In the genomic region with DNA sequence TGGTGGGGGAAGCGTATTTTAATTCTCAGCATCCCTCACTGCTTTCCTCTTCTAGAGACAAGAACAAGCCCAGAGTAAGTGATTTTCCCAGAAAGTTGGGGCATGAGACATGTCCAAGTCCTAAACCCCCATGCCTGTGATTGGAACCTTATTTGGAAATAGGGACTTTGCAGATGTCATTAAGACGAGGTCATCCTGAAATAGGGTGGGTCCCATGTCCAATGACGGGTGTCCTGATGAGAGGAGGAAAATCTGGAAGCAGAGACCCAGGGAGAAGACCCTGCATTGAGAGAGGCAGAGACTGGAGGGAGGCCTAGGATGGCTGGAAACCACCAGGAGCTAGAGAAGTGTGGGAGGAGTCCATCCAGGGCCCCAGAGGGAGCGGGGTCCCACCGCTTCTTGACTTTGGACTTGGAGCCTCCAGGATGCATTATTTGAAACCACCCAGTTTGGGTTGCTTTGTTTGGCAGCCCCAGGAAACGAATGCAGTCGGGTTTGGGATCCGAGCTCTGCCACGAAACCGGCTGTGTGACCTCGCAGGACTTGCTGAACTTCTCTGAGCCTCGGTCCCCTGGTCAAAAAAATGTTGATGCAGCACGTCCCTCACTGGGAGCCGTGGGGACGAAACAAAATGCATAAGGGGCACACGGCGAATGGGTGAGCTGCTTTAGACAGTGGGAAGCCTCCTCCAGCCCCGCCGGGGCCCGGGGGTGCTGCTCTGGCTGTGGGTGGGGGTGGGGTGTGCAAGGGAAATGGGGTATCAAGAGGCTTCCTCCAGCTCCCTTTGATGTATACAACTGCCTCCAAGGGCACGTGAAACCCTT, we compare ENCODE assay signal across 27 cellular contexts.
DNase-seq lines count a peak whose midpoint lies in the region; ATAC-seq and TF ChIP-seq lines count a peak whose summit lies in the region.
"Had no signal": no experiment of that assay in that cellular context is flagged by ENCODE, and none has a peak within 500 bp of the region (broad histone marks: within the 10 kb centered on the region; RNA-seq: fewer than 3 reads in every experiment).

No MANE protein-coding gene starts in this region.

- no peak overlapping the region for H3K27ac ChIP-seq in BLaER1 treated with 17β-estradiol and CSF1 and Interleukin-3, amounts not matched to agents 10 nM and 100 nM
- H3K27ac ChIP-seq in H9 (ENCODE audit: insufficient read length, low read depth, low read length) = no peak overlapping the region
- no peak overlapping the region for H3K27ac ChIP-seq in endodermal cell (ENCODE audit: low read depth, low read length)
- H3K27ac ChIP-seq in osteoblast (ENCODE audit: low read depth, low read length) = no peak overlapping the region
- H3K27ac ChIP-seq: HL-60, uterus, VCaP had no signal

- no peak overlapping the region for H3K9ac ChIP-seq in BLaER1 treated with 17β-estradiol and CSF1 and Interleukin-3, amounts not matched to agents 10 nM and 100 nM
- H3K9ac ChIP-seq in H9 (ENCODE audit: extremely low read depth, insufficient read length, low read length) = no peak overlapping the region
- no peak overlapping the region for H3K9ac ChIP-seq in endodermal cell (ENCODE audit: extremely low read depth, low read length, poor library complexity, severe bottlenecking)

- no peaks in the 10 kb centered on the region for H3K36me3 ChIP-seq in BLaER1 treated with 17β-estradiol and CSF1 and Interleukin-3, amounts not matched to agents 10 nM and 100 nM
- H3K36me3 ChIP-seq in endodermal cell (ENCODE audit: control insufficient read depth, insufficient read depth, low read length) = no peaks in the 10 kb centered on the region
- no peaks in the 10 kb centered on the region for H3K36me3 ChIP-seq in osteoblast (ENCODE audit: insufficient read depth, low read length)
- H3K36me3 ChIP-seq: uterus had no signal

- H2BK120ac ChIP-seq in H9 (ENCODE audit: low read depth, low read length, poor library complexity, severe bottlenecking) = no peak overlapping the region

- no peak overlapping the region for H4K5ac ChIP-seq in H9 (ENCODE audit: insufficient read length, low read depth, low read length)

- H3K23me2 ChIP-seq in H9 (ENCODE audit: insufficient read length, low read depth, low read length, poor library complexity, severe bottlenecking) = no peaks in the 10 kb centered on the region

- no peak for ATAC-seq in GM21447 (IDR thresholded peaks at IDR 0.05; ENCODE audit: unreplicated experiment)
- ATAC-seq in HG02759 (IDR thresholded peaks at IDR 0.05; ENCODE audit: unreplicated experiment) = no peak
- ATAC-seq: activated T-helper 17 cell treated with anti-CD3 and anti-CD28 coated beads, Interleukin-2, amount 50 U/mL, for 72 hours; naive thymus-derived CD8-positive, alpha-beta T cell; PC-3 had no signal

- H3K4me2 ChIP-seq in BLaER1 treated with 17β-estradiol and CSF1 and Interleukin-3, amounts not matched to agents 10 nM and 100 nM = peak overlapping the region in 6 of 11 experiments; percentile 7 to 47 (median 24); a peak in 9 of 22 replicates
- H3K4me2 ChIP-seq in H9 (ENCODE audit: insufficient read depth, insufficient read length, low read length) (no peak overlapping the region), osteoblast (ENCODE audit: insufficient read depth, low read length) (no peak overlapping the region)

- H3K4me3 ChIP-seq in BLaER1 treated with 17β-estradiol and CSF1 and Interleukin-3, amounts not matched to agents 10 nM and 100 nM = no peak overlapping the region
- H3K4me3 ChIP-seq in endodermal cell (ENCODE audit: low read length) = no peak overlapping the region
- no peak overlapping the region for H3K4me3 ChIP-seq in osteoblast (ENCODE audit: insufficient read depth, low read length)
- H3K4me3 ChIP-seq: uterus had no signal

- peaks cover 0 to 11% (median 3%) of the 10 kb centered on the region in 11 experiments; a peak in 8 of 22 replicates for H3K9me3 ChIP-seq in BLaER1 treated with 17β-estradiol and CSF1 and Interleukin-3, amounts not matched to agents 10 nM and 100 nM (replicated peaks in 1 of 11)
- H3K9me3 ChIP-seq in H9 (ENCODE audit: control insufficient read depth, low read depth, low read length) (no peaks in the 10 kb centered on the region), endodermal cell (ENCODE audit: control insufficient read depth, low read length) (no peaks in the 10 kb centered on the region), osteoblast (ENCODE audit: low read depth, low read length) (no peaks in the 10 kb centered on the region)
- H3K9me3 ChIP-seq: Caco-2, uterus had no signal

- no peak overlapping the region for H4K91ac ChIP-seq in H9 (ENCODE audit: insufficient read length, low read depth, low read length)

- H2AK5ac ChIP-seq in H9 (ENCODE audit: insufficient read length, low read length) = no peak overlapping the region

- peaks cover 0 to 9% (median 0%) of the 10 kb centered on the region in 11 experiments; a peak in 2 of 22 replicates for H4K20me1 ChIP-seq in BLaER1 treated with 17β-estradiol and CSF1 and Interleukin-3, amounts not matched to agents 10 nM and 100 nM
- H4K20me1 ChIP-seq in H9 (ENCODE audit: control insufficient read depth, insufficient read depth, insufficient read length) (no peaks in the 10 kb centered on the region), osteoblast (ENCODE audit: insufficient read depth, low read length) (no peaks in the 10 kb centered on the region)

- H3K36me3 Mint-ChIP-seq in H9 (ENCODE audit: insufficient read depth in 1 of 3, low read depth in 3 of 3) (no peaks in the 10 kb centered on the region), endodermal cell (ENCODE audit: low read depth) (no peaks in the 10 kb centered on the region)
- H3K36me3 Mint-ChIP-seq: activated naive CD8-positive, alpha-beta T cell treated with anti-CD3 and anti-CD28 coated beads, Interleukin-2, amount 10 ng/mL, durations not matched to agents 7 days and 5 days; naive thymus-derived CD8-positive, alpha-beta T cell had no signal

- WGBS in H9 (ENCODE audit: extremely low coverage, insufficient read length, low lambda C conversion rate) = no CpG with 5 or more reads among the region's 21 CpGs
- WGBS in endodermal cell (ENCODE audit: insufficient coverage in 1 of 2, insufficient read length in 1 of 2), 2 experiments = 83 to 84% methylated on average over 15 to 20 of the region's 21 CpGs

- H3K79me1 ChIP-seq in H9 (ENCODE audit: insufficient read depth, low read depth, low read length, poor library complexity, severe bottlenecking) = no peaks in the 10 kb centered on the region

- H2BK15ac ChIP-seq in H9 (ENCODE audit: low read depth, low read length) = no peak overlapping the region

- H3K4me3 Mint-ChIP-seq in H9 (no peak overlapping the region), endodermal cell (no peak overlapping the region)
- H3K4me3 Mint-ChIP-seq: activated naive CD8-positive, alpha-beta T cell treated with anti-CD3 and anti-CD28 coated beads, Interleukin-2, amount 10 ng/mL, durations not matched to agents 7 days and 5 days; activated T-helper 17 cell treated with anti-CD3 and anti-CD28 coated beads, Interleukin-2, amount 50 U/mL, for 72 hours; naive thymus-derived CD8-positive, alpha-beta T cell had no signal

- H3K9me3 Mint-ChIP-seq in H9 (no peaks in the 10 kb centered on the region), endodermal cell (peaks cover 4% of the 10 kb centered on the region)

- H2BK5ac ChIP-seq in H9 (ENCODE audit: insufficient read length, low read length) = no peak overlapping the region

- no peak overlapping the region for H2BK12ac ChIP-seq in H9 (ENCODE audit: insufficient read length, low read depth, low read length)

- H3K18ac ChIP-seq in H9 (ENCODE audit: insufficient read length, low read depth, low read length) = no peak overlapping the region

- H2AFZ ChIP-seq in H9 (ENCODE audit: low read length) = no peak overlapping the region
- no peak overlapping the region for H2AFZ ChIP-seq in osteoblast (ENCODE audit: low read length)

- H3K27me3 Mint-ChIP-seq in H9 (ENCODE audit: low read depth) (peaks cover 21% of the 10 kb centered on the region), endodermal cell (ENCODE audit: insufficient read depth) (peaks cover 5% of the 10 kb centered on the region)
- H3K27me3 Mint-ChIP-seq: activated naive CD8-positive, alpha-beta T cell treated with anti-CD3 and anti-CD28 coated beads, Interleukin-2, amount 10 ng/mL, durations not matched to agents 7 days and 5 days; activated T-helper 17 cell treated with anti-CD3 and anti-CD28 coated beads, Interleukin-2, amount 50 U/mL, for 72 hours had no signal

- no peak overlapping the region for H3K23ac ChIP-seq in H9 (ENCODE audit: insufficient read length, low read depth, low read length)

- peaks cover 12 to 31% of the 10 kb centered on the region in 2 experiments for H3K4me1 Mint-ChIP-seq in H9
- no peaks in the 10 kb centered on the region for H3K4me1 Mint-ChIP-seq in endodermal cell
- H3K4me1 Mint-ChIP-seq: activated naive CD8-positive, alpha-beta T cell treated with anti-CD3 and anti-CD28 coated beads, Interleukin-2, amount 10 ng/mL, durations not matched to agents 7 days and 5 days; activated T-helper 17 cell treated with anti-CD3 and anti-CD28 coated beads, Interleukin-2, amount 50 U/mL, for 72 hours; naive thymus-derived CD8-positive, alpha-beta T cell had no signal

- no peak overlapping the region for H3T11ph ChIP-seq in H9 (ENCODE audit: low read length)

- peak; percentile 20 for DNase-seq in H9
- peak; percentile 42 for DNase-seq in endodermal cell
- peak; percentile 80 for DNase-seq in osteoblast (ENCODE audit: insufficient read length, low spot score, missing footprints)
- no peak for DNase-seq in NCI-H1105 treated with DMSO at 0.1 percent for 48 hours (lab: John Stamatoyannopoulos, UW)
- DNase-seq in NCI-H2107 (lab: John Stamatoyannopoulos, UW) = no peak
- DNase-seq: activated naive CD8-positive, alpha-beta T cell treated with anti-CD3 and anti-CD28 coated beads, Interleukin-2, amount 10 ng/mL, durations not matched to agents 7 days and 5 days; C1 segment of cervical spinal cord; Caco-2; central memory CD4-positive, alpha-beta T cell; dermis blood vessel endothelial cell; DND-41; hippocampal formation; Kasumi-1; NCI-H1436 treated with DMSO at 0.1 percent for 48 hours; PC-3; SHP77; stimulated activated CD4-positive, alpha-beta T cell treated with anti-CD3 and anti-CD28 coated beads, Interleukin-12 subunit alpha, Interleukin-12 subunit beta, amount 100 ng/mL, for 4 hours; stimulated activated CD4-positive, alpha-beta T cell treated with anti-CD3 and anti-CD28 coated beads, Interleukin-4, amount 100 ng/mL, for 1 hour; T-helper 9 cell had no signal

- H3K79me2 ChIP-seq in H9 (ENCODE audit: insufficient read depth, low read length) = no peaks in the 10 kb centered on the region
- H3K79me2 ChIP-seq in osteoblast (ENCODE audit: insufficient read depth, low read length) = no peaks in the 10 kb centered on the region

- TF ChIP-seq CTCF in H9 (conservative IDR thresholded peaks at IDR 0.05) (no peak), endodermal cell (conservative IDR thresholded peaks at IDR 0.05) (no peak), osteoblast (IDR thresholded peaks at IDR 0.05; ENCODE audit: extremely low read depth, low read depth, low read length) (no peak)

- H3K4me1 ChIP-seq in BLaER1 treated with 17β-estradiol and CSF1 and Interleukin-3, amounts not matched to agents 10 nM and 100 nM = peaks cover 0 to 20% (median 7%) of the 10 kb centered on the region in 10 experiments; a peak in 6 of 20 replicates
- H3K4me1 ChIP-seq in H9 (ENCODE audit: insufficient read depth, low read length) (no peaks in the 10 kb centered on the region), endodermal cell (ENCODE audit: control insufficient read depth, insufficient read depth, low read length) (no peaks in the 10 kb centered on the region), osteoblast (ENCODE audit: insufficient read depth, low read length) (no peaks in the 10 kb centered on the region)
- H3K4me1 ChIP-seq: Caco-2, uterus had no signal

- no peaks in the 10 kb centered on the region for H3K27me3 ChIP-seq in BLaER1 treated with 17β-estradiol and CSF1 and Interleukin-3, amounts not matched to agents 10 nM and 100 nM
- no peaks in the 10 kb centered on the region for H3K27me3 ChIP-seq in H9 (ENCODE audit: insufficient read depth, low read length)
- no peaks in the 10 kb centered on the region for H3K27me3 ChIP-seq in endodermal cell (ENCODE audit: control insufficient read depth, insufficient read depth, low read length, poor library complexity, severe bottlenecking)
- H3K27me3 ChIP-seq in osteoblast (ENCODE audit: insufficient read depth, low read length) = peaks cover 4% of the 10 kb centered on the region

- no peak overlapping the region for H4K8ac ChIP-seq in H9 (replicated peaks; ENCODE audit: insufficient read length, low read depth, low read length)

- H3K56ac ChIP-seq in H9 (ENCODE audit: insufficient read length, low read depth, low read length) = no peak overlapping the region

- no peak overlapping the region for H3K14ac ChIP-seq in H9 (ENCODE audit: insufficient read depth, low read length)

- no peak overlapping the region for H3K4ac ChIP-seq in H9 (ENCODE audit: low read depth, low read length)

- no peak overlapping the region for H3K27ac Mint-ChIP-seq in H9
- H3K27ac Mint-ChIP-seq in endodermal cell = no peak overlapping the region
- H3K27ac Mint-ChIP-seq: activated naive CD8-positive, alpha-beta T cell treated with anti-CD3 and anti-CD28 coated beads, Interleukin-2, amount 10 ng/mL, durations not matched to agents 7 days and 5 days; activated T-helper 17 cell treated with anti-CD3 and anti-CD28 coated beads, Interleukin-2, amount 50 U/mL, for 72 hours; naive thymus-derived CD8-positive, alpha-beta T cell had no signal

- no peak overlapping the region for H2BK20ac ChIP-seq in H9 (ENCODE audit: low read depth, low read length, poor library complexity, severe bottlenecking)

Comparison
In these comparisons a context has a peak if more than half of its experiments do, and no peak if none do; other contexts are left out.
1. H3K4me2 ChIP-seq: peak in BLaER1 treated with 17β-estradiol and CSF1 and Interleukin-3, amounts not matched to agents 10 nM and 100 nM (6 of 11); none in H9 (single experiment) and osteoblast (single experiment).
2. DNase-seq: peak in H9 (single experiment), endodermal cell (single experiment) and osteoblast (single experiment); none in NCI-H1105 treated with DMSO at 0.1 percent for 48 hours (single experiment) and NCI-H2107 (single experiment).